Comparison of ENCODE assay signal across 1 cellular context in genomic region chr5:55306641-55307382, GRCh38.
A peak's percentile ranks its signal among the peaks of the same experiment; 100 is the strongest.
TF ChIP-seq lines count a peak whose summit lies in the region.

No MANE protein-coding gene starts in this region.

TF ChIP-seq in K562, 482 proteins besides CTCF, POLR2A, EP300 and RAD21 (continued from another document):
- no peak for TF ChIP-seq TSHZ1 (CRISPR knock-in tag; IDR thresholded peaks at IDR 0.05)
- TF ChIP-seq ZNF184 (CRISPR knock-in tag; IDR thresholded peaks at IDR 0.05) = no peak
- TF ChIP-seq ZNF316 (IDR thresholded peaks at IDR 0.05) = peak; percentile 68
- 0 out of 2 replicates have a peak, but pooled peaks have one; percentile 1 for TF ChIP-seq NFE2 (IDR thresholded peaks at IDR 0.05; ENCODE audit: low read depth)
- no peak for TF ChIP-seq ATF4 (CRISPR knock-in tag; IDR thresholded peaks at IDR 0.05)
- TF ChIP-seq YY1 (IDR thresholded peaks at IDR 0.05; ENCODE audit: borderline replicate concordance in 1 of 3, control insufficient read depth in 1 of 3, extremely low read depth in 1 of 3, insufficient read depth in 3 of 3, insufficient read length in 1 of 3, insufficient replicate concordance in 2 of 3, low read depth in 1 of 3, low read length in 2 of 3) = peak in 1 of 3 experiments; percentile 10
- peak; percentile 69 for TF ChIP-seq C11orf30 (IDR thresholded peaks at IDR 0.05; ENCODE audit: low read depth)
- TF ChIP-seq MITF (IDR thresholded peaks at IDR 0.05) = no peak
- TF ChIP-seq BRD4 (IDR thresholded peaks at IDR 0.05) = no peak
